Comparison of ENCODE assay signal across 9 cellular contexts in the genomic region with DNA sequence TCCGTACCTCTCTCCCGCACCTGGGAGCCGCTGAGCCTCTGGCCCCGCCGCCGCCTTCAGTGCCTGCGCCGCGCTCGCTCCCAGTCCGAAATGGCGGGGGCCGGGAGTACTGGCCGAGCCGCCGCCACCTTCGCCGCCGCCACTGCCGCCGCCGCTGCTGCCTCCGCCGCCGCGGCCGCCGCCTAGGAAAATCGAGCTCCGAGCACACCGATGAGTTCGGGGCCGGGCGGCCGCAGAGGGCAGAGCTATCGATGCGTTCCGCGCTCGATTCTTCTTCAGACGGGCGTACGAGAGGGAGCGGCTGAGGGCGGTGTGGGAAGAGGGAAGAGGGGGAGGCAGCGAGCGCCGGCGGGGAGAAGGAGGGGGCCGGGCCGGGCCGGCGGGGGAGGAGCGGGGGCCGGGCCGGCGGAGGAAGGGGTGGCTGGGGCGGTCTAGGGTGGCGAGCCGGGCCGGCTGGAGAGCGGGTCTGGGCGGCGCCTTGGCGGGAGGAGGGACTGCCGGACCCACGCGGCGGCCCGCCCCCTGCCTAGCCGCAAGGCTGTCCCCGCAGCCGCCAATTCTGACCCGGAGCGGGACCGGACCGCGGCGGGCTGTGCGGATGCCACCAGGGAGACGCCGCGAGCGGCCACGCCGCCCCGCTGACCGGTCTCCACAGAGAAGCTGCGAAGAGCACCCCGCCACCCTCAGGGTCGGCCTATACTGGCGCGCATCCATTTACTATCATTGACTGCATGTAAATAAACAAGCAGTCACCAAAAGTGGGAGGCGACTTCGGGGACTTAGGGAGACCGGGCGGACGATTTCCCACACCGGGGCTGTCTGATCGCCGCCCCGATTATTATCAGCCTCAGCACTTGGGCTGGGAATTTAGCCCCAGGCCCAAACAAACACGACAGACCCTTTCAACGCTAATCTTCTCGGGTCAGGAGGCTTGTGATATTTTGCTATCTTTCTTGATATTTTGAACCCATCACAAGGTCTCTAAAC. TPM values are rescaled to one million over a fixed set of nuclear protein-coding genes. Genes with fewer than 3 reads are reported as not detected.
DNase-seq lines count a peak whose midpoint lies in the region; ATAC-seq, FAIRE-seq and TF ChIP-seq lines count a peak whose summit lies in the region.
"Had no signal": no experiment of that assay in that cellular context is flagged by ENCODE, and none has a peak within 500 bp of the region (broad histone marks: within the 10 kb centered on the region; RNA-seq: fewer than 3 reads in every experiment).

A gene (minus strand): TSS at position 186 of the 987 bp plus-strand sequence.

- peak; percentile 69 for ATAC-seq in HG03378 (IDR thresholded peaks at IDR 0.05; ENCODE audit: unreplicated experiment)

- H3K9ac ChIP-seq in keratinocyte (ENCODE audit: control insufficient read depth, extremely low read depth, insufficient read depth, low read length), result peak within 1 kb of the TSS; percentile 84

- peaks cover 0 to 1% of the 10 kb centered on the region in 2 experiments for H3K36me3 ChIP-seq in keratinocyte (ENCODE audit: control insufficient read depth in 2 of 2, extremely low read depth in 1 of 2, insufficient read depth in 2 of 2, low read length in 2 of 2)

- dilution Hi-C loops in keratinocyte (cut with MboI; ENCODE audit: extremely low pct_ligation_motif_present, low sequenced_read_pairs), result no loop called here

- no peaks in the 10 kb centered on the region for H3K27me3 ChIP-seq in keratinocyte (ENCODE audit: control insufficient read depth, extremely low read depth, insufficient read depth, low read length)

- H3K4me2 ChIP-seq in keratinocyte (ENCODE audit: control insufficient read depth, extremely low read depth, insufficient read depth, low read depth, low read length), result peak within 1 kb of the TSS; percentile 93

- TF ChIP-seq POLR2A in GM19099 (IDR thresholded peaks at IDR 0.05; ENCODE audit: extremely low read depth, insufficient read length, low read depth), result peak; percentile 74

- H2AFZ ChIP-seq in keratinocyte (ENCODE audit: control insufficient read depth, low read length), result peak within 1 kb of the TSS; percentile 74

- no peak for TF ChIP-seq CTCF in keratinocyte (optimal IDR thresholded peaks at IDR 0.05 in 1 of 3, IDR thresholded peaks at IDR 0.05 in 1 of 3, conservative IDR thresholded peaks at IDR 0.05 in 1 of 3; ENCODE audit: extremely low read depth in 1 of 3, insufficient read depth in 2 of 3, low read length in 3 of 3)

- H3K9me3 ChIP-seq in keratinocyte (ENCODE audit: control insufficient read depth, low read depth, low read length), result no peaks in the 10 kb centered on the region

- H3K4me3 ChIP-seq in keratinocyte (ENCODE audit: control insufficient read depth in 2 of 3, extremely low read depth in 1 of 3, insufficient read depth in 2 of 3, low read depth in 1 of 3, low read length in 3 of 3), result peak within 1 kb of the TSS; percentile 76 to 90 (median 90)

- H3K27ac ChIP-seq in keratinocyte (ENCODE audit: control insufficient read depth, insufficient read depth, low read length), result peak within 1 kb of the TSS; percentile 71

- no peaks in the 10 kb centered on the region for H3K9me1 ChIP-seq in keratinocyte (ENCODE audit: control insufficient read depth, extremely low read depth, insufficient read depth, low read length)

- no peak for FAIRE-seq in keratinocyte (lab: Jason Lieb, UNC)
- FAIRE-seq: TTC549 had no signal

- peaks cover 4% of the 10 kb centered on the region for H3K4me1 ChIP-seq in keratinocyte (ENCODE audit: control insufficient read depth, extremely low read depth, insufficient read depth, low read length)

- H4K20me1 ChIP-seq in keratinocyte (ENCODE audit: control insufficient read depth, extremely low read depth, insufficient read depth, low read length), result no peaks in the 10 kb centered on the region

- H3K79me2 ChIP-seq in keratinocyte (ENCODE audit: control insufficient read depth, insufficient read depth, low read length), result peaks cover 37% of the 10 kb centered on the region

- DNase-seq in AG20443 (ENCODE audit: low spot score) (peak; percentile 96), NCI-H446 treated with DMSO at 0.1 percent for 48 hours (lab: John Stamatoyannopoulos, UW) (peak; percentile 84), cerebellar cortex (ENCODE audit: low spot score) (peak; percentile 93), keratinocyte (ENCODE audit: low read depth, low spot score) (peak; percentile 44)
- DNase-seq in activated CD4-positive, CD25-positive, alpha-beta regulatory T cell treated with anti-CD3 and anti-CD28 coated beads, Interleukin-2, amount 50 U/mL, for 72 hours, result peak; percentile 90
- DNase-seq in stimulated activated CD4-positive, alpha-beta T cell treated with anti-CD3 and anti-CD28 coated beads, Interleukin-12 subunit alpha, Interleukin-12 subunit beta, amount 100 ng/mL, for 48 hours (ENCODE audit: low read depth in 2 of 3, low spot score in 1 of 3), result peak; percentile 71 to 86 (median 82)

RNA-seq across cellular contexts. Expression of the gene that starts here (rescaled TPM):
- 15.0 to 26.1 TPM (median 15.6 TPM) in 3 replicates for polyA plus RNA-seq in keratinocyte
- 37.3 TPM for polyA plus RNA-seq in keratinocyte (2011; ENCODE audit: low read depth)
- polyA plus RNA-seq in keratinocyte (2011; cell fraction: cytosol; rRNA removed), result 14.4 and 27.1 TPM in 2 replicates
- polyA plus RNA-seq in keratinocyte (2011; cell fraction: nucleus; rRNA removed), result 15.9 and 22.1 TPM in 2 replicates
- 13.7 and 15.4 TPM in 2 replicates for polyA plus RNA-seq in keratinocyte (2012; ENCODE audit: low replicate concordance)
- polyA minus RNA-seq in keratinocyte, result 6.7 to 20.9 TPM (median 11.0 TPM) in 3 replicates
- polyA minus RNA-seq in keratinocyte (2011; cell fraction: cytosol; rRNA and poly(A)+ RNA removed), result 14.2 TPM
- polyA minus RNA-seq in keratinocyte (2011; cell fraction: nucleus; rRNA and poly(A)+ RNA removed), result 9.9 and 19.0 TPM in 2 replicates

Comparison
In these comparisons a context has a peak if more than half of its experiments do, and no peak if none do; other contexts are left out.
1. Peak in every context shown above with its lines: DNase-seq, ATAC-seq, H3K4me3 ChIP-seq and H3K27ac ChIP-seq.
2. DNase-seq: peak in every context shown above with its lines; median percentile 96 in AG20443; 93 in cerebellar cortex; 90 in activated CD4-positive, CD25-positive, alpha-beta regulatory T cell treated with anti-CD3 and anti-CD28 coated beads, Interleukin-2, amount 50 U/mL, for 72 hours; 84 in NCI-H446 treated with DMSO at 0.1 percent for 48 hours; 82 in stimulated activated CD4-positive, alpha-beta T cell treated with anti-CD3 and anti-CD28 coated beads, Interleukin-12 subunit alpha, Interleukin-12 subunit beta, amount 100 ng/mL, for 48 hours; 44 in keratinocyte.